ENCODE assay signal across 1 cellular context in genomic region chr3:49133226-49133951, GRCh38.
TF ChIP-seq lines count a peak whose summit lies in the region.

No MANE protein-coding gene starts in this region.

TF ChIP-seq in GM23338, 12 proteins besides CTCF, POLR2A, EP300 and RAD21 (continued from another document):
- no peak for TF ChIP-seq POLR2AphosphoS5 (IDR thresholded peaks at IDR 0.05; ENCODE audit: low read depth)
